ENCODE assay signal across 15 cellular contexts in genomic region chr1:53073899-53074311, GRCh38. TPM values are rescaled to one million over a fixed set of nuclear protein-coding genes. Genes with fewer than 3 reads are reported as not detected.
A peak's percentile ranks its signal among the peaks of the same experiment; 100 is the strongest.
DNase-seq lines count a peak whose midpoint lies in the region; ATAC-seq and TF ChIP-seq lines count a peak whose summit lies in the region.
"Had no signal": no experiment of that assay in that cellular context is flagged by ENCODE, and none has a peak within 500 bp of the region (broad histone marks: within the 10 kb centered on the region; RNA-seq: fewer than 3 reads in every experiment).

No MANE protein-coding gene starts in this region.

- H3K36me3 ChIP-seq in suprapubic skin = peaks cover 17% of the 10 kb centered on the region
- H3K36me3 ChIP-seq: cardiac muscle cell had no signal

- WGBS in suprapubic skin = 72% methylated on average over 9 of the region's 9 CpGs

- H3K36me3 Mint-ChIP-seq in endothelial cell (ENCODE audit: low read depth, unreplicated experiment) = no peaks in the 10 kb centered on the region
- H3K36me3 Mint-ChIP-seq: CD4-positive, CD25-positive, alpha-beta regulatory T cell had no signal

- H3K9me3 Mint-ChIP-seq in endothelial cell (ENCODE audit: unreplicated experiment) = no peaks in the 10 kb centered on the region
- H3K9me3 Mint-ChIP-seq: CD4-positive, CD25-positive, alpha-beta regulatory T cell had no signal

- ATAC-seq in GM19397 (IDR thresholded peaks at IDR 0.05; ENCODE audit: unreplicated experiment) (no peak), GM21390 (IDR thresholded peaks at IDR 0.05; ENCODE audit: unreplicated experiment) (no peak)
- ATAC-seq: PC-3 had no signal

- DNase-seq in NCI-H69 (lab: John Stamatoyannopoulos, UW) (peak; percentile 30), endothelial cell (ENCODE audit: low spot score) (peak; percentile 2), medulla oblongata (ENCODE audit: extremely low spot score) (peak; percentile 70), suprapubic skin (ENCODE audit: low spot score in 2 of 2) (peak; percentile 61 to 74), T-helper 1 cell (no peak)
- DNase-seq in activated CD8-positive, alpha-beta memory T cell treated with anti-CD3 and anti-CD28 coated beads for 24 hours = no peak
- DNase-seq: activated CD4-positive, alpha-beta T cell treated with anti-CD3 and anti-CD28 coated beads, Interleukin-2, amount 50 U/mL, for 48 hours; activated gamma-delta T cell; CD4-positive, CD25-positive, alpha-beta regulatory T cell; GDM1; NCI-H2227 treated with DMSO at 0.1 percent for 48 hours; PC-3 had no signal

- H3K27ac ChIP-seq in suprapubic skin = no peak overlapping the region
- H3K27ac ChIP-seq: cardiac muscle cell had no signal

- no peak overlapping the region for H3K4me3 ChIP-seq in suprapubic skin
- H3K4me3 ChIP-seq: cardiac muscle cell had no signal

- peaks cover 8% of the 10 kb centered on the region for H3K27me3 Mint-ChIP-seq in endothelial cell (ENCODE audit: unreplicated experiment)
- H3K27me3 Mint-ChIP-seq: CD4-positive, CD25-positive, alpha-beta regulatory T cell had no signal

- TF ChIP-seq POLR2A in suprapubic skin (IDR thresholded peaks at IDR 0.05) = no peak

- no peak overlapping the region for H3K27ac Mint-ChIP-seq in endothelial cell (ENCODE audit: unreplicated experiment)

- no peak for TF ChIP-seq EP300 in suprapubic skin (IDR thresholded peaks at IDR 0.05)

- no peaks in the 10 kb centered on the region for H3K4me1 ChIP-seq in suprapubic skin

- no peaks in the 10 kb centered on the region for H3K9me3 ChIP-seq in suprapubic skin

- no peaks in the 10 kb centered on the region for H3K4me1 Mint-ChIP-seq in endothelial cell (ENCODE audit: unreplicated experiment)
- H3K4me1 Mint-ChIP-seq: CD4-positive, CD25-positive, alpha-beta regulatory T cell had no signal

- TF ChIP-seq CTCF in endothelial cell (IDR thresholded peaks at IDR 0.05; ENCODE audit: unreplicated experiment) (no peak), suprapubic skin (IDR thresholded peaks at IDR 0.05) (no peak)

- H3K4me3 Mint-ChIP-seq in endothelial cell (ENCODE audit: unreplicated experiment) = no peak overlapping the region
- H3K4me3 Mint-ChIP-seq: CD4-positive, CD25-positive, alpha-beta regulatory T cell had no signal

- no peaks in the 10 kb centered on the region for H3K27me3 ChIP-seq in suprapubic skin
- H3K27me3 ChIP-seq: cardiac muscle cell had no signal

RNA-seq across cellular contexts. Expression of gene PODN, which starts 11.9 kb away (rescaled TPM):
- total RNA-seq in endothelial cell (ENCODE audit: unreplicated experiment) = 0.10 TPM
- total RNA-seq in suprapubic skin = 10 to 100 TPM; 13.9 to 32.8 (median 19.8) TPM
- total RNA-seq: CD4-positive, CD25-positive, alpha-beta regulatory T cell; PC-3 had no signal

Comparison
In these comparisons a context has a peak if more than half of its experiments do, and no peak if none do; other contexts are left out.
1. DNase-seq: peak in NCI-H69 (single experiment), endothelial cell (single experiment), medulla oblongata (single experiment) and suprapubic skin (2 of 2); none in T-helper 1 cell (0 of 5) and activated CD8-positive, alpha-beta memory T cell treated with anti-CD3 and anti-CD28 coated beads for 24 hours (single experiment).
2. RNA of gene PODN, which starts 11.9 kb away (total RNA-seq): 13.9 to 32.8 TPM in suprapubic skin; 0.10 TPM in endothelial cell (single experiment); every median in the first group is over 10 times any median in the second.